Comparison of ENCODE assay signal across 13 cellular contexts in the genomic region with DNA sequence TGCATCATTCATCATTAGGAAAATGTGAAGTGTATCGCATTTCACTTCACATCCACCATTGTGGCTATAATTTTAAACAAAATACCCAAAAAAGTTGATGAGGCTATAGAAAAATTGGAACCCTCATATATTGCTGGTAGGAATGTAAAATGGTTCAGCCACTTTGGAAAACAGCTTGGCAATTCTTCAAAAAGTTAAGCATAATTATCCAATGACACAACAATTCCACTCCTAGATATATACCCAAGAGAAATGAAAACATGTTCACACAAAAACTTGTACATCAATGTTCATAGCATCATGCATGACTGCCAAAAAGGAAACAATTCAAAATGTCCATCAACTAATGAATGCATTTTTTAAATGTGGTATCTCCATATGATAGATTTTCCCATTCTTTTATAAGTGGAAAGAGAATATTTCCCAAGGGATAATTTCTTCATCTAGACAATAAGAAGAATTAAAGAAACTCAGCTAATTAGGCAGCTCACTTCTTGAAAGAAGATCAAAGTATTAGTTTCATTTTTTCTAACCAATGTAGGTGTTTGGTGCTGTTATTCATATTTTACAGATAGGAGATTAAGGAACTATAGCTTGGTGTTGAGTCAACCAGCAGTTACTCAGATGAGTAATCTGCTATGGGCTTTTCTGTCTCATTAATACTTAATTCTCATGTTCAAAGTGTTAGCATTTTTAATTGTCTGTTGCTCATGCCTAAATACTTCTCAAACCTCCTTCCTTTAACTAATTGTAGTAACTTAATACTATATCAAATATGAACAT. TPM values are rescaled to one million over a fixed set of nuclear protein-coding genes. Genes with fewer than 3 reads are reported as not detected.
DNase-seq lines count a peak whose midpoint lies in the region; ATAC-seq, FAIRE-seq and TF ChIP-seq lines count a peak whose summit lies in the region.
"Had no signal": no experiment of that assay in that cellular context is flagged by ENCODE, and none has a peak within 500 bp of the region (broad histone marks: within the 10 kb centered on the region; RNA-seq: fewer than 3 reads in every experiment).

No MANE protein-coding gene starts in this region.

- no peak for TF ChIP-seq POLR2A in GM12891 (IDR thresholded peaks at IDR 0.05; ENCODE audit: low read depth, low read length)

- peak; percentile 76 for ATAC-seq in GM19395 (IDR thresholded peaks at IDR 0.05; ENCODE audit: unreplicated experiment)
- peak; percentile 90 for ATAC-seq in HG02938 (IDR thresholded peaks at IDR 0.05; ENCODE audit: unreplicated experiment)
- no peak for ATAC-seq in GM18873 (IDR thresholded peaks at IDR 0.05; ENCODE audit: low FRiP score, unreplicated experiment)

- FAIRE-seq in GM12891 (lab: Jason Lieb, UNC), result peak; percentile 63

- DNase-seq in GM12891 (ENCODE audit: insufficient read length, low spot score), result no peak
- peak; percentile 28 for DNase-seq in amniotic epithelial cell (ENCODE audit: low read depth)
- DNase-seq in cardiac septum (ENCODE audit: low spot score), result no peak
- DNase-seq in posterior vena cava (ENCODE audit: low spot score), result no peak
- DNase-seq in SHP77 treated with DMSO at 0.1 percent for 48 hours (lab: John Stamatoyannopoulos, UW), result no peak
- DNase-seq: Karpas-422; ovary; RPMI8226; stimulated activated CD4-positive, alpha-beta T cell treated with anti-CD3 and anti-CD28 coated beads, Interleukin-4, amount 100 ng/mL, for 24 hours had no signal

- intact Hi-C loops in cardiac septum (cut with DNase I), result loop anchor here (5.0 kb wide), 1 partner anchor 180 kb away; no protein-coding TSS in a partner anchor
- intact Hi-C loops in posterior vena cava (cut with DNase I), result loop anchor here in 1 of 2 donors (10.0 kb wide), 1 partner anchor 1712 kb away; no protein-coding TSS in a partner anchor

TF ChIP-seq in GM12891, 5 proteins besides CTCF, POLR2A, EP300 and RAD21:
- no peak for TF ChIP-seq PAX5 (IDR thresholded peaks at IDR 0.05; ENCODE audit: insufficient read depth, low read length, severe bottlenecking)
- no peak for TF ChIP-seq SPI1 (IDR thresholded peaks at IDR 0.05; ENCODE audit: low read depth, low read length)
- no peak for TF ChIP-seq TAF1 (IDR thresholded peaks at IDR 0.05; ENCODE audit: low read depth, low read length)
- TF ChIP-seq POLR2AphosphoS5 (IDR thresholded peaks at IDR 0.05; ENCODE audit: low read depth, low read length), result no peak
- TF ChIP-seq POU2F2 (IDR thresholded peaks at IDR 0.05; ENCODE audit: low read depth, low read length), result no peak
TF ChIP-seq in GM12891: peak in this region for 0.

RNA-seq across cellular contexts. Expression of a gene that starts 32.8 kb away (rescaled TPM):
- 24.5 TPM for polyA plus RNA-seq in GM12891 (2012; ENCODE audit: low read depth, missing spikeins)
- total RNA-seq in cardiac septum, result 14.6 TPM
- total RNA-seq in posterior vena cava, result 1 to 10 TPM; 7.7 to 8.9 TPM

RNA-seq across cellular contexts. Expression of a gene that starts 44.2 kb away (rescaled TPM):
- not detected for polyA plus RNA-seq in GM12891 (2012; ENCODE audit: low read depth, missing spikeins)
- total RNA-seq in cardiac septum (32.9 TPM), posterior vena cava (10 to 100 TPM; 20.7 to 50.3 TPM)
- total RNA-seq: chondrocyte had no signal
